Comparison of ENCODE assay signal across 1 cellular context in the genomic region with DNA sequence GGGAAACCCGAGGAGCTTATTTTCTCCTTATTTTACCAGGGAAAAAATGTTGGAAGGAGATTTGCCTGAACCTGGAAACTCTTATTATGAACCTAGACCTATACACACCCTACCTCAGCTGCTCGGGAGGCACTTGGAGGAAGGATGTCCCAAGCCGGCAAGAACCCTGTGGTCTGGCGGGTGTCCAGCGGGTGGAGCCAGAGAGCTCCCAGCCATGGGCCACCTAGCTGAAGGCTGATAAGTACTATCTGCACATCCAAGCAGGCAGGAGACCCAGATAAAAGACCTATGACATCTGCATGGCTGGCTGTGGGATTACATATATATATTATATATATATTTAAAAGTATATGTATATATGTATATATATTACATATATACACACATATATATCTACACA.
TF ChIP-seq lines count a peak whose summit lies in the region.

No MANE protein-coding gene starts in this region.

TF ChIP-seq in H1, 55 proteins besides CTCF, POLR2A, EP300 and RAD21:
- TF ChIP-seq YY1 (IDR thresholded peaks at IDR 0.05; ENCODE audit: low read depth, low read length) (0 out of 2 replicates have a peak, but pooled peaks have one; percentile 17), HDAC2 (IDR thresholded peaks at IDR 0.05; ENCODE audit: borderline replicate concordance in 1 of 2, low read depth in 2 of 2, low read length in 2 of 2) (no peak), NRF1 (IDR thresholded peaks at IDR 0.05; ENCODE audit: low read depth, low read length) (no peak), RNF2 (IDR thresholded peaks at IDR 0.05; ENCODE audit: borderline replicate concordance, low read depth, low read length, missing control alignments, poor library complexity, severe bottlenecking) (no peak), JUND (IDR thresholded peaks at IDR 0.05; ENCODE audit: low read length) (no peak), TEAD4 (IDR thresholded peaks at IDR 0.05; ENCODE audit: low read depth, low read length) (no peak), ASH2L (IDR thresholded peaks at IDR 0.05; ENCODE audit: low read length) (no peak), BACH1 (IDR thresholded peaks at IDR 0.05; ENCODE audit: low read length) (no peak), ZNF274 (IDR thresholded peaks at IDR 0.05; ENCODE audit: borderline replicate concordance, extremely low read depth, low read length) (no peak), POLR2AphosphoS5 (IDR thresholded peaks at IDR 0.05; ENCODE audit: low read depth, low read length) (no peak), MAFK (IDR thresholded peaks at IDR 0.05; ENCODE audit: low read depth, low read length) (no peak), NANOG (IDR thresholded peaks at IDR 0.05; ENCODE audit: insufficient read depth, low read depth, low read length, poor library complexity, severe bottlenecking) (no peak), BCL11A (IDR thresholded peaks at IDR 0.05; ENCODE audit: low read depth in 2 of 2, low read length in 2 of 2) (no peak), KDM4A (IDR thresholded peaks at IDR 0.05; ENCODE audit: low read depth, low read length, severe bottlenecking) (no peak), TCF12 (IDR thresholded peaks at IDR 0.05; ENCODE audit: low read depth, low read length) (0 out of 2 replicates have a peak, but pooled peaks have one; percentile 9), CEBPB (IDR thresholded peaks at IDR 0.05; ENCODE audit: low read depth, low read length) (no peak), SP1 (IDR thresholded peaks at IDR 0.05; ENCODE audit: low read depth, low read length) (no peak)
